Comparison of ENCODE assay signal across 8 cellular contexts in the genomic region with DNA sequence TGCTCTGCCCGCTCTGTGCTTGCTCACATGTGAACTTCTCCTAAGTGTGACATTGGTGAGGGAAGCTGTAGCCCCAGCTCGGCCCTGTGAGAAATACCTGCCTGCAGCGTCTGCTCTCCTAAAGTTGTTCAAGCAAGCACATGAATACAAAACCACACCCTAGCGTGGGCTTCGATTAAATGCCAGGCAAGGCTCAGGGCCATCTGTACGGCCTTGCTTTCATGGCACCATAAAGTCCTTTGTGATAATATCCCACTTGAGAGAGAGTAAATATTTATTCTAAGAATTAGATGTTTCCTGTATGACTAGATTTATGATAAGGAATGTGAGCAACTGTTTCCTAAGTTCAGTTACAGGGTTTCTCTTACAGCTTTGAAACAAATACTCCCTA.
DNase-seq lines count a peak whose midpoint lies in the region; ATAC-seq and TF ChIP-seq lines count a peak whose summit lies in the region.

No MANE protein-coding gene starts in this region.

- peaks cover 54 to 93% (median 70%) of the 10 kb centered on the region in 4 donors for H3K4me1 Mint-ChIP-seq in CD4-positive, CD25-positive, alpha-beta regulatory T cell
- H3K4me1 Mint-ChIP-seq in activated T-helper 17 cell treated with anti-CD3 and anti-CD28 coated beads, Interleukin-2, amount 50 U/mL, for 72 hours: peaks cover 62% of the 10 kb centered on the region
- H3K4me1 Mint-ChIP-seq in immature natural killer cell (peaks cover 65 to 94% of the 10 kb centered on the region in 2 donors), H9 (peaks cover 16 to 23% of the 10 kb centered on the region in 2 experiments)
- peaks cover 74% of the 10 kb centered on the region for H3K4me1 Mint-ChIP-seq in stimulated activated naive CD8-positive, alpha-beta T cell treated with anti-CD3 and anti-CD28 coated beads, Interleukin-15, amount 100 ng/mL, for 72 hours

- ATAC-seq in CD4-positive, CD25-positive, alpha-beta regulatory T cell (ENCODE audit: low read depth in 2 of 2): peak; percentile 38 to 59
- ATAC-seq in activated T-helper 17 cell treated with anti-CD3 and anti-CD28 coated beads, Interleukin-2, amount 50 U/mL, for 72 hours (replicated peaks): peak; percentile 59
- peak; percentile 64 for ATAC-seq in stimulated activated naive CD8-positive, alpha-beta T cell treated with anti-CD3 and anti-CD28 coated beads, Interleukin-15, amount 100 ng/mL, for 72 hours
- ATAC-seq in GM21423 (IDR thresholded peaks at IDR 0.05; ENCODE audit: unreplicated experiment): no peak

- no peak overlapping the region for H2BK12ac ChIP-seq in H9 (ENCODE audit: insufficient read length, low read depth, low read length)

- H2BK20ac ChIP-seq in H9 (ENCODE audit: low read depth, low read length, poor library complexity, severe bottlenecking): no peak overlapping the region

- DNase-seq in CD4-positive, CD25-positive, alpha-beta regulatory T cell: peak in 1 of 3 donors; percentile 59
- peak; percentile 40 to 84 (median 41) for DNase-seq in NCI-H1417 (lab: John Stamatoyannopoulos, UW)
- no peak for DNase-seq in immature natural killer cell
- no peak for DNase-seq in stimulated activated naive CD8-positive, alpha-beta T cell treated with anti-CD3 and anti-CD28 coated beads, Interleukin-15, amount 100 ng/mL, for 72 hours
- DNase-seq in H9: no peak
- no peak for DNase-seq in NCI-H82 (lab: John Stamatoyannopoulos, UW)

- no peak overlapping the region for H2BK15ac ChIP-seq in H9 (ENCODE audit: low read depth, low read length)

- H3K27me3 Mint-ChIP-seq in CD4-positive, CD25-positive, alpha-beta regulatory T cell: no peaks in the 10 kb centered on the region
- no peaks in the 10 kb centered on the region for H3K27me3 Mint-ChIP-seq in activated T-helper 17 cell treated with anti-CD3 and anti-CD28 coated beads, Interleukin-2, amount 50 U/mL, for 72 hours
- peaks cover 0 to 4% (median 2%) of the 10 kb centered on the region in 3 donors for H3K27me3 Mint-ChIP-seq in immature natural killer cell (ENCODE audit: low read depth in 3 of 3)
- no peaks in the 10 kb centered on the region for H3K27me3 Mint-ChIP-seq in stimulated activated naive CD8-positive, alpha-beta T cell treated with anti-CD3 and anti-CD28 coated beads, Interleukin-15, amount 100 ng/mL, for 72 hours
- no peaks in the 10 kb centered on the region for H3K27me3 Mint-ChIP-seq in H9 (ENCODE audit: low read depth)

- no peak overlapping the region for H4K91ac ChIP-seq in H9 (ENCODE audit: insufficient read length, low read depth, low read length)

- TF ChIP-seq CTCF in H9 (conservative IDR thresholded peaks at IDR 0.05): no peak

- peak overlapping the region; percentile 71 for H3K27ac ChIP-seq in CD4-positive, CD25-positive, alpha-beta regulatory T cell (ENCODE audit: insufficient read depth, low read length, poor library complexity, severe bottlenecking)
- H3K27ac ChIP-seq in H9 (ENCODE audit: insufficient read length, low read depth, low read length): no peak overlapping the region

- no peak overlapping the region for H2AFZ ChIP-seq in H9 (ENCODE audit: low read length)

- H3K79me2 ChIP-seq in H9 (ENCODE audit: insufficient read depth, low read length): no peaks in the 10 kb centered on the region

- no peak overlapping the region for H2AK5ac ChIP-seq in H9 (ENCODE audit: insufficient read length, low read length)

- no peak overlapping the region for H3K23ac ChIP-seq in H9 (ENCODE audit: insufficient read length, low read depth, low read length)

- H2BK120ac ChIP-seq in H9 (ENCODE audit: low read depth, low read length, poor library complexity, severe bottlenecking): no peak overlapping the region

- H3K4me1 ChIP-seq in CD4-positive, CD25-positive, alpha-beta regulatory T cell (ENCODE audit: control insufficient read depth, insufficient read depth, low read length, poor library complexity, severe bottlenecking): peaks cover 92% of the 10 kb centered on the region
- no peaks in the 10 kb centered on the region for H3K4me1 ChIP-seq in H9 (ENCODE audit: insufficient read depth, low read length)

- H3K4me3 Mint-ChIP-seq in CD4-positive, CD25-positive, alpha-beta regulatory T cell: peak overlapping the region; percentile 69 to 90 (median 76)
- H3K4me3 Mint-ChIP-seq in activated T-helper 17 cell treated with anti-CD3 and anti-CD28 coated beads, Interleukin-2, amount 50 U/mL, for 72 hours: no peak overlapping the region
- peak overlapping the region in 4 of 5 donors; percentile 17 to 63 (median 38) for H3K4me3 Mint-ChIP-seq in immature natural killer cell
- peak overlapping the region; percentile 65 to 73 for H3K4me3 Mint-ChIP-seq in stimulated activated naive CD8-positive, alpha-beta T cell treated with anti-CD3 and anti-CD28 coated beads, Interleukin-15, amount 100 ng/mL, for 72 hours
- H3K4me3 Mint-ChIP-seq in H9: no peak overlapping the region

- H3K18ac ChIP-seq in H9 (ENCODE audit: insufficient read length, low read depth, low read length): no peak overlapping the region

- H4K5ac ChIP-seq in H9 (ENCODE audit: insufficient read length, low read depth, low read length): no peak overlapping the region

- peaks cover 20% of the 10 kb centered on the region for H3K36me3 Mint-ChIP-seq in CD4-positive, CD25-positive, alpha-beta regulatory T cell
- peaks cover 83% of the 10 kb centered on the region for H3K36me3 Mint-ChIP-seq in activated T-helper 17 cell treated with anti-CD3 and anti-CD28 coated beads, Interleukin-2, amount 50 U/mL, for 72 hours (ENCODE audit: low read depth)
- H3K36me3 Mint-ChIP-seq in immature natural killer cell: peaks cover 0 to 4% (median 0%) of the 10 kb centered on the region in 3 donors
- no peaks in the 10 kb centered on the region for H3K36me3 Mint-ChIP-seq in H9 (ENCODE audit: insufficient read depth in 1 of 3, low read depth in 3 of 3)

- no peaks in the 10 kb centered on the region for H4K20me1 ChIP-seq in H9 (ENCODE audit: control insufficient read depth, insufficient read depth, insufficient read length)

- no peaks in the 10 kb centered on the region for H3K23me2 ChIP-seq in H9 (ENCODE audit: insufficient read length, low read depth, low read length, poor library complexity, severe bottlenecking)

- no peaks in the 10 kb centered on the region for H3K27me3 ChIP-seq in CD4-positive, CD25-positive, alpha-beta regulatory T cell (ENCODE audit: control insufficient read depth, insufficient read depth, low read length)
- H3K27me3 ChIP-seq in H9 (ENCODE audit: insufficient read depth, low read length): no peaks in the 10 kb centered on the region

- H3K14ac ChIP-seq in H9 (ENCODE audit: insufficient read depth, low read length): no peak overlapping the region

- H3K4ac ChIP-seq in H9 (ENCODE audit: low read depth, low read length): no peak overlapping the region

- no peaks in the 10 kb centered on the region for H3K9me3 ChIP-seq in CD4-positive, CD25-positive, alpha-beta regulatory T cell (ENCODE audit: control insufficient read depth in 2 of 2, low read length in 2 of 2)
- no peaks in the 10 kb centered on the region for H3K9me3 ChIP-seq in H9 (ENCODE audit: control insufficient read depth, low read depth, low read length)

- peaks cover 13% of the 10 kb centered on the region for H3K36me3 ChIP-seq in CD4-positive, CD25-positive, alpha-beta regulatory T cell (ENCODE audit: control insufficient read depth, insufficient read depth, low read length)

- WGBS in H9 (ENCODE audit: extremely low coverage, insufficient read length, low lambda C conversion rate): no CpG with 5 or more reads among the region's 6 CpGs

- peak overlapping the region; percentile 73 for H3K4me3 ChIP-seq in CD4-positive, CD25-positive, alpha-beta regulatory T cell (ENCODE audit: low read depth, low read length)

- H3K56ac ChIP-seq in H9 (ENCODE audit: insufficient read length, low read depth, low read length): no peak overlapping the region

- no peak overlapping the region for H2BK5ac ChIP-seq in H9 (ENCODE audit: insufficient read length, low read length)

- no peaks in the 10 kb centered on the region for H3K9me3 Mint-ChIP-seq in CD4-positive, CD25-positive, alpha-beta regulatory T cell
- H3K9me3 Mint-ChIP-seq in activated T-helper 17 cell treated with anti-CD3 and anti-CD28 coated beads, Interleukin-2, amount 50 U/mL, for 72 hours: no peaks in the 10 kb centered on the region
- H3K9me3 Mint-ChIP-seq in immature natural killer cell (no peaks in the 10 kb centered on the region), H9 (no peaks in the 10 kb centered on the region)
- no peaks in the 10 kb centered on the region for H3K9me3 Mint-ChIP-seq in stimulated activated naive CD8-positive, alpha-beta T cell treated with anti-CD3 and anti-CD28 coated beads, Interleukin-15, amount 100 ng/mL, for 72 hours

- H3K27ac Mint-ChIP-seq in CD4-positive, CD25-positive, alpha-beta regulatory T cell: peak overlapping the region; percentile 94 to 98 (median 95)
- H3K27ac Mint-ChIP-seq in activated T-helper 17 cell treated with anti-CD3 and anti-CD28 coated beads, Interleukin-2, amount 50 U/mL, for 72 hours: peak overlapping the region; percentile 96
- H3K27ac Mint-ChIP-seq in immature natural killer cell (peak overlapping the region in 5 of 6 donors; percentile 16 to 87 (median 53)), H9 (peak overlapping the region in 1 of 3 experiments; percentile 44; a peak in 2 of 7 replicates)
- peak overlapping the region in 1 of 2 donors; percentile 92 for H3K27ac Mint-ChIP-seq in stimulated activated naive CD8-positive, alpha-beta T cell treated with anti-CD3 and anti-CD28 coated beads, Interleukin-15, amount 100 ng/mL, for 72 hours

- no peak overlapping the region for H3T11ph ChIP-seq in H9 (ENCODE audit: low read length)

- H3K9ac ChIP-seq in H9 (ENCODE audit: extremely low read depth, insufficient read length, low read length): no peak overlapping the region

- H3K79me1 ChIP-seq in H9 (ENCODE audit: insufficient read depth, low read depth, low read length, poor library complexity, severe bottlenecking): no peaks in the 10 kb centered on the region

- H4K8ac ChIP-seq in H9 (replicated peaks; ENCODE audit: insufficient read length, low read depth, low read length): no peak overlapping the region

- H3K4me2 ChIP-seq in H9 (ENCODE audit: insufficient read depth, insufficient read length, low read length): no peak overlapping the region

Comparison
In these comparisons a context has a peak if more than half of its experiments do, and no peak if none do; other contexts are left out.
1. DNase-seq: peak in NCI-H1417 (3 of 3); none in immature natural killer cell (0 of 3), stimulated activated naive CD8-positive, alpha-beta T cell treated with anti-CD3 and anti-CD28 coated beads, Interleukin-15, amount 100 ng/mL, for 72 hours (0 of 2), H9 (single experiment) and NCI-H82 (single experiment).
2. H3K4me3 Mint-ChIP-seq: peak in CD4-positive, CD25-positive, alpha-beta regulatory T cell (4 of 4), immature natural killer cell (4 of 5) and stimulated activated naive CD8-positive, alpha-beta T cell treated with anti-CD3 and anti-CD28 coated beads, Interleukin-15, amount 100 ng/mL, for 72 hours (2 of 2); none in activated T-helper 17 cell treated with anti-CD3 and anti-CD28 coated beads, Interleukin-2, amount 50 U/mL, for 72 hours (single experiment) and H9 (0 of 2).